10 cellular contexts compared by ENCODE assay signal in genomic region chr11:69157156-69157821, GRCh38. TPM values are rescaled to one million over a fixed set of nuclear protein-coding genes. Genes with fewer than 3 reads are reported as not detected.
A peak's percentile ranks its signal among the peaks of the same experiment; 100 is the strongest.
DNase-seq lines count a peak whose midpoint lies in the region; ATAC-seq and TF ChIP-seq lines count a peak whose summit lies in the region.
"Had no signal": no experiment of that assay in that cellular context is flagged by ENCODE, and none has a peak within 500 bp of the region (broad histone marks: within the 10 kb centered on the region; RNA-seq: fewer than 3 reads in every experiment).

No MANE protein-coding gene starts in this region.

- H3K27me3 Mint-ChIP-seq in activated T-helper 17 cell treated with anti-CD3 and anti-CD28 coated beads, Interleukin-2, amount 50 U/mL, for 72 hours = peaks cover 4% of the 10 kb centered on the region
- H3K27me3 Mint-ChIP-seq in stimulated activated memory B cell treated with anti-CD40 and anti-IgM and Interleukin-4, amounts not matched to agents 10 μg/mL and 1 μg/mL and 100 μg/mL, for 72 hours = no peaks in the 10 kb centered on the region

- H3K9me3 Mint-ChIP-seq in activated T-helper 17 cell treated with anti-CD3 and anti-CD28 coated beads, Interleukin-2, amount 50 U/mL, for 72 hours = no peaks in the 10 kb centered on the region
- H3K9me3 Mint-ChIP-seq in stimulated activated memory B cell treated with anti-CD40 and anti-IgM and Interleukin-4, amounts not matched to agents 10 μg/mL and 1 μg/mL and 100 μg/mL, for 72 hours = peaks cover 3% of the 10 kb centered on the region

- H4K20me1 ChIP-seq in hepatocyte (ENCODE audit: insufficient read depth, poor library complexity, severe bottlenecking) = no peaks in the 10 kb centered on the region

- no peak overlapping the region for H3K27ac Mint-ChIP-seq in activated T-helper 17 cell treated with anti-CD3 and anti-CD28 coated beads, Interleukin-2, amount 50 U/mL, for 72 hours
- H3K27ac Mint-ChIP-seq in stimulated activated memory B cell treated with anti-CD40 and anti-IgM and Interleukin-4, amounts not matched to agents 10 μg/mL and 1 μg/mL and 100 μg/mL, for 72 hours = peak overlapping the region; percentile 82

- no peaks in the 10 kb centered on the region for H3K36me3 ChIP-seq in hepatocyte (replicated peaks; ENCODE audit: insufficient read depth, low read depth)
- H3K36me3 ChIP-seq: Peyer's patch had no signal

- 93% methylated on average over 13 of the region's 44 CpGs for WGBS in hepatocyte (ENCODE audit: low lambda C conversion rate, missing lambda C conversion rate)

- DNase-seq in hepatocyte (ENCODE audit: low spot score) (no peak), NCI-H2081 treated with DMSO at 0.1 percent for 48 hours (lab: John Stamatoyannopoulos, UW) (no peak), SIG-M5 treated with dmso at 0.1 percent for 504 hours (lab: John Stamatoyannopoulos, UW; ENCODE audit: unreplicated experiment) (no peak), activated gamma-delta T cell treated with Interleukin-2 at 50 U/mL for 16 hours (no peak), germinal center (ENCODE audit: low spot score) (no peak)
- DNase-seq: stimulated activated CD4-positive, alpha-beta T cell treated with anti-CD3 and anti-CD28 coated beads, Interleukin-1b, Interleukin-23, amount 100 ng/mL, for 48 hours had no signal

- peaks cover 12% of the 10 kb centered on the region for H3K4me1 ChIP-seq in hepatocyte (ENCODE audit: insufficient read depth)

- TF ChIP-seq POLR2A in GM19099 (IDR thresholded peaks at IDR 0.05; ENCODE audit: extremely low read depth, insufficient read length, low read depth) = peak; percentile 31

- no peak overlapping the region for H3K4me3 Mint-ChIP-seq in activated T-helper 17 cell treated with anti-CD3 and anti-CD28 coated beads, Interleukin-2, amount 50 U/mL, for 72 hours
- peak overlapping the region; percentile 63 for H3K4me3 Mint-ChIP-seq in stimulated activated memory B cell treated with anti-CD40 and anti-IgM and Interleukin-4, amounts not matched to agents 10 μg/mL and 1 μg/mL and 100 μg/mL, for 72 hours

- no peaks in the 10 kb centered on the region for H3K36me3 Mint-ChIP-seq in activated T-helper 17 cell treated with anti-CD3 and anti-CD28 coated beads, Interleukin-2, amount 50 U/mL, for 72 hours (ENCODE audit: low read depth)
- H3K36me3 Mint-ChIP-seq in stimulated activated memory B cell treated with anti-CD40 and anti-IgM and Interleukin-4, amounts not matched to agents 10 μg/mL and 1 μg/mL and 100 μg/mL, for 72 hours = peaks cover 24% of the 10 kb centered on the region

- H3K27me3 ChIP-seq in hepatocyte = peaks cover 4% of the 10 kb centered on the region
- H3K27me3 ChIP-seq: Peyer's patch had no signal

- no peaks in the 10 kb centered on the region for H3K79me2 ChIP-seq in hepatocyte

- no peak overlapping the region for H2AFZ ChIP-seq in hepatocyte

- no peak overlapping the region for H3K4me3 ChIP-seq in hepatocyte

- no peaks in the 10 kb centered on the region for H3K9me3 ChIP-seq in hepatocyte (ENCODE audit: low read depth)
- H3K9me3 ChIP-seq: Peyer's patch had no signal

- TF ChIP-seq CTCF in hepatocyte (IDR thresholded peaks at IDR 0.05; ENCODE audit: poor library complexity) = no peak

- H3K27ac ChIP-seq in hepatocyte = no peak overlapping the region

- peak; percentile 27 for ATAC-seq in activated T-helper 17 cell treated with anti-CD3 and anti-CD28 coated beads, Interleukin-2, amount 50 U/mL, for 72 hours (replicated peaks)
- peak; percentile 26 for ATAC-seq in stimulated activated memory B cell treated with anti-CD40 and anti-IgM and Interleukin-4, amounts not matched to agents 10 μg/mL and 1 μg/mL and 100 μg/mL, for 72 hours

- H3K4me2 ChIP-seq in hepatocyte = peak overlapping the region; percentile 25

- H3K4me1 Mint-ChIP-seq in activated T-helper 17 cell treated with anti-CD3 and anti-CD28 coated beads, Interleukin-2, amount 50 U/mL, for 72 hours = peaks cover 5% of the 10 kb centered on the region
- peaks cover 41% of the 10 kb centered on the region for H3K4me1 Mint-ChIP-seq in stimulated activated memory B cell treated with anti-CD40 and anti-IgM and Interleukin-4, amounts not matched to agents 10 μg/mL and 1 μg/mL and 100 μg/mL, for 72 hours

- H3K9me2 ChIP-seq in hepatocyte (replicated peaks; ENCODE audit: insufficient read depth) = no peaks in the 10 kb centered on the region

RNA-seq across cellular contexts. Expression of gene SMIM38, which starts 1.6 kb away (rescaled TPM):
- 1 to 10 TPM in 1 of 2 donors, under 1 TPM in 1; 0.26 to 4.7 TPM for total RNA-seq in activated T-helper 17 cell treated with anti-CD3 and anti-CD28 coated beads, Interleukin-2, amount 50 U/mL, for 72 hours
- 0.40 and 0.70 TPM in 2 replicates for total RNA-seq in hepatocyte
- 0.64 TPM in 1 of 2 replicates, not detected in the other for polyA plus RNA-seq in hepatocyte
